Comparison of ENCODE assay signal across 28 cellular contexts in genomic region chr17:12046786-12047185, GRCh38. TPM values are rescaled to one million over a fixed set of nuclear protein-coding genes. Genes with fewer than 3 reads are reported as not detected.
A peak's percentile ranks its signal among the peaks of the same experiment; 100 is the strongest.
DNase-seq lines count a peak whose midpoint lies in the region; ATAC-seq and TF ChIP-seq lines count a peak whose summit lies in the region.
"Had no signal": no experiment of that assay in that cellular context is flagged by ENCODE, and none has a peak within 500 bp of the region (broad histone marks: within the 10 kb centered on the region; RNA-seq: fewer than 3 reads in every experiment).

No MANE protein-coding gene starts in this region.

- H3K27me3 ChIP-seq in iPS-18a (ENCODE audit: control insufficient read depth, insufficient read depth, low read length) (no peaks in the 10 kb centered on the region), smooth muscle cell (ENCODE audit: low read depth) (no peaks in the 10 kb centered on the region)
- H3K27me3 ChIP-seq: SJSA1, spleen, uterus had no signal

- POLR2A ChIA-PET in WTC11 (lab: Charles Lee): interaction anchor here (0.7 to 1.1 kb wide), 3 partner anchors 27 to 55 kb away, joined by 4 to 5 read pairs (median 4); partner anchors contain the start of genes MAP2K4 and ZNF18

- H3K9me3 ChIP-seq in iPS-18a (ENCODE audit: control insufficient read depth, low read depth, low read length) (no peaks in the 10 kb centered on the region), smooth muscle cell (replicated peaks; ENCODE audit: low read depth) (no peaks in the 10 kb centered on the region)
- H3K9me3 ChIP-seq: SJSA1, spleen, uterus had no signal

- no peak for DNase-seq in activated T-cell treated with anti-CD3 and anti-CD28 coated beads, Interleukin-2, amount 50 U/mL, for 24 hours
- DNase-seq in activated T-cell treated with anti-CD3 and anti-CD28 coated beads, Interleukin-2, amount 50 U/mL, for 1 hour: no peak
- no peak for DNase-seq in WTC11 (ENCODE audit: low spot score)
- no peak for DNase-seq in smooth muscle cell (lab: John Stamatoyannopoulos, UW; ENCODE audit: unreplicated experiment)
- DNase-seq in activated CD4-positive, alpha-beta T cell treated with anti-CD3 and anti-CD28 coated beads for 4 hours: no peak
- no peak for DNase-seq in natural killer cell
- DNase-seq: activated CD4-positive, alpha-beta T cell treated with anti-CD3 and anti-CD28 coated beads, Interleukin-2, amount 50 U/mL, for 1 hour; activated naive CD4-positive, alpha-beta T cell treated with Interleukin-2 at 50 U/mL for 16 hours; caudate nucleus; effector memory CD4-positive, alpha-beta T cell; GOT3; Kasumi-1; NCI-H1436 treated with DMSO at 0.1 percent for 48 hours; NCI-H748 treated with DMSO at 0.1 percent for 48 hours; nephron progenitor cell; right cardiac atrium; RPMI8226; spleen; stimulated activated CD8-positive, alpha-beta memory T cell treated with anti-CD3 and anti-CD28 coated beads, Interleukin-4, amount 100 ng/mL, for 48 hours; stimulated activated naive CD8-positive, alpha-beta T cell treated with anti-CD3 and anti-CD28 coated beads, Interleukin-15, amount 100 ng/mL, for 72 hours; T-helper 9 cell; uterus had no signal

- H3K36me3 Mint-ChIP-seq in activated T-cell treated with anti-CD3 and anti-CD28 coated beads, Interleukin-2, amount 50 U/mL, for 24 hours (ENCODE audit: low read depth): peaks cover 5% of the 10 kb centered on the region
- H3K36me3 Mint-ChIP-seq in WTC11: no peaks in the 10 kb centered on the region
- H3K36me3 Mint-ChIP-seq in natural killer cell: no peaks in the 10 kb centered on the region

- H3K4me2 ChIP-seq in smooth muscle cell: peak overlapping the region; percentile 8

- H3K27me3 Mint-ChIP-seq in activated T-cell treated with anti-CD3 and anti-CD28 coated beads, Interleukin-2, amount 50 U/mL, for 24 hours: no peaks in the 10 kb centered on the region
- H3K27me3 Mint-ChIP-seq in WTC11 (ENCODE audit: low read depth): no peaks in the 10 kb centered on the region
- no peaks in the 10 kb centered on the region for H3K27me3 Mint-ChIP-seq in natural killer cell (ENCODE audit: low read depth in 2 of 2)
- H3K27me3 Mint-ChIP-seq: stimulated activated naive CD8-positive, alpha-beta T cell treated with anti-CD3 and anti-CD28 coated beads, Interleukin-15, amount 100 ng/mL, for 72 hours had no signal

- 49% methylated on average over 2 of the region's 2 CpGs for WGBS in smooth muscle cell (ENCODE audit: low lambda C conversion rate)

- H3K9me3 Mint-ChIP-seq in activated T-cell treated with anti-CD3 and anti-CD28 coated beads, Interleukin-2, amount 50 U/mL, for 24 hours: no peaks in the 10 kb centered on the region
- no peaks in the 10 kb centered on the region for H3K9me3 Mint-ChIP-seq in WTC11
- H3K9me3 Mint-ChIP-seq in natural killer cell: no peaks in the 10 kb centered on the region
- H3K9me3 Mint-ChIP-seq: CD14-positive monocyte; stimulated activated naive CD8-positive, alpha-beta T cell treated with anti-CD3 and anti-CD28 coated beads, Interleukin-15, amount 100 ng/mL, for 72 hours had no signal

- H3K4me1 Mint-ChIP-seq in activated T-cell treated with anti-CD3 and anti-CD28 coated beads, Interleukin-2, amount 50 U/mL, for 24 hours (ENCODE audit: low read depth): peaks cover 81% of the 10 kb centered on the region
- H3K4me1 Mint-ChIP-seq in WTC11 (peaks cover 59% of the 10 kb centered on the region), natural killer cell (peaks cover 70 to 73% of the 10 kb centered on the region in 2 donors)

- H3K36me3 ChIP-seq in iPS-18a (ENCODE audit: control insufficient read depth, low read depth, low read length) (no peaks in the 10 kb centered on the region), smooth muscle cell (ENCODE audit: low read depth) (no peaks in the 10 kb centered on the region)
- H3K36me3 ChIP-seq: spleen, uterus had no signal

- no peak overlapping the region for H3K9ac ChIP-seq in iPS-18a (ENCODE audit: low read length)
- H3K9ac ChIP-seq in smooth muscle cell (ENCODE audit: low read depth): no peak overlapping the region
- H3K9ac ChIP-seq: parathyroid adenoma had no signal

- H3K27ac ChIP-seq in iPS-18a (ENCODE audit: low read length) (peak overlapping the region; percentile 24), smooth muscle cell (ENCODE audit: low read depth) (no peak overlapping the region)
- H3K27ac ChIP-seq: coronary artery, parathyroid adenoma, SJSA1, spleen, uterus had no signal

- H3K27ac Mint-ChIP-seq in activated T-cell treated with anti-CD3 and anti-CD28 coated beads, Interleukin-2, amount 50 U/mL, for 24 hours: peak overlapping the region; percentile 6
- peak overlapping the region; percentile 73; the same call in 1 of the 2 replicates for H3K27ac Mint-ChIP-seq in WTC11
- H3K27ac Mint-ChIP-seq in natural killer cell: peak overlapping the region in 1 of 2 donors; percentile 0
- H3K27ac Mint-ChIP-seq: CD14-positive monocyte, nephron progenitor cell had no signal

- ATAC-seq in WTC11 (peak; percentile 85), GM19035 (IDR thresholded peaks at IDR 0.05; ENCODE audit: unreplicated experiment) (no peak), natural killer cell (no peak)
- ATAC-seq: right cardiac atrium; stimulated activated naive CD8-positive, alpha-beta T cell treated with anti-CD3 and anti-CD28 coated beads, Interleukin-15, amount 100 ng/mL, for 72 hours had no signal

- CTCF ChIA-PET in WTC11 (lab: Charles Lee): interaction anchor here (0.6 to 0.7 kb wide), 2 partner anchors 49 to 1576 kb away, joined by 3 read pairs; partner anchors contain the start of gene ZNF18

- H3F3A ChIP-seq in smooth muscle cell (ENCODE audit: low read depth): no peaks in the 10 kb centered on the region

- TF ChIP-seq CTCF in WTC11 (IDR thresholded peaks at IDR 0.05): no peak
- no peak for TF ChIP-seq CTCF in smooth muscle cell (IDR thresholded peaks at IDR 0.05; ENCODE audit: borderline replicate concordance, insufficient read depth, poor library complexity, severe bottlenecking)
- no peak for TF ChIP-seq CTCF in natural killer cell (IDR thresholded peaks at IDR 0.05)

- intact Hi-C loops in natural killer cell (cut with micrococcal nuclease): no loop called here

- peaks cover 100% of the 10 kb centered on the region for H4K20me1 ChIP-seq in smooth muscle cell (ENCODE audit: low read depth)

- H3K4me3 ChIP-seq in iPS-18a (ENCODE audit: low read length) (peak overlapping the region; percentile 33), smooth muscle cell (no peak overlapping the region)
- H3K4me3 ChIP-seq: coronary artery, SJSA1, spleen, uterus had no signal

- no peak overlapping the region for H2AFZ ChIP-seq in smooth muscle cell (ENCODE audit: low read depth)
- H2AFZ ChIP-seq: parathyroid adenoma had no signal

- H3K79me2 ChIP-seq in smooth muscle cell (ENCODE audit: low read depth): peaks cover 100% of the 10 kb centered on the region

- H3K4me3 Mint-ChIP-seq in activated T-cell treated with anti-CD3 and anti-CD28 coated beads, Interleukin-2, amount 50 U/mL, for 24 hours: no peak overlapping the region
- peak overlapping the region; percentile 19 for H3K4me3 Mint-ChIP-seq in WTC11
- no peak overlapping the region for H3K4me3 Mint-ChIP-seq in natural killer cell
- H3K4me3 Mint-ChIP-seq: CD14-positive monocyte; nephron progenitor cell; stimulated activated naive CD8-positive, alpha-beta T cell treated with anti-CD3 and anti-CD28 coated beads, Interleukin-15, amount 100 ng/mL, for 72 hours had no signal

- H3K4me1 ChIP-seq in iPS-18a (ENCODE audit: control insufficient read depth, low read depth, low read length) (peaks cover 56% of the 10 kb centered on the region), smooth muscle cell (ENCODE audit: low read depth) (peaks cover 17% of the 10 kb centered on the region)
- H3K4me1 ChIP-seq: uterus had no signal

TF ChIP-seq in WTC11, 78 proteins besides CTCF, POLR2A, EP300 and RAD21:
- TF ChIP-seq NFYB (CRISPR knock-in tag; conservative IDR thresholded peaks at IDR 0.05; ENCODE audit: low read depth) (no peak), CREB1 (CRISPR knock-in tag; IDR thresholded peaks at IDR 0.05) (no peak), EMX1 (CRISPR knock-in tag; IDR thresholded peaks at IDR 0.05) (no peak), USF2 (CRISPR knock-in tag; IDR thresholded peaks at IDR 0.05) (no peak), USF1 (CRISPR knock-in tag; IDR thresholded peaks at IDR 0.05) (no peak), ZMAT4 (CRISPR knock-in tag; IDR thresholded peaks at IDR 0.05) (0 out of 2 replicates have a peak, but pooled peaks have one; percentile 56)
- TF ChIP-seq, protein P1, sequence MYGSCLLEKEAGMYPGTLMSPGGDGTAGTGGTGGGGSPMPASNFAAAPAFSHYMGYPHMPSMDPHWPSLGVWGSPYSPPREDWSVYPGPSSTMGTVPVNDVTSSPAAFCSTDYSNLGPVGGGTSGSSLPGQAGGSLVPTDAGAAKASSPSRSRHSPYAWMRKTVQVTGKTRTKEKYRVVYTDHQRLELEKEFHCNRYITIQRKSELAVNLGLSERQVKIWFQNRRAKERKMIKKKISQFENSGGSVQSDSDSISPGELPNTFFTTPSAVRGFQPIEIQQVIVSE (CRISPR knock-in tag; IDR thresholded peaks at IDR 0.05; ENCODE audit: borderline replicate concordance): no peak
TF ChIP-seq in WTC11: peak in this region for 1.

RNA-seq across cellular contexts. Expression of gene MAP2K4, which starts 26.1 kb away (rescaled TPM):
- total RNA-seq in WTC11 (2021): 24.4 to 29.0 TPM (median 24.8 TPM) in 3 replicates
- 54.9 and 60.4 TPM in 2 replicates for total RNA-seq in smooth muscle cell
- 33.0 and 34.4 TPM in 2 replicates for polyA plus RNA-seq in smooth muscle cell
- 10 to 100 TPM; 30.1 to 35.0 (median 33.7) TPM for total RNA-seq in natural killer cell

RNA-seq across cellular contexts. Expression of gene ZNF18, which starts 49.5 kb away (rescaled TPM):
- total RNA-seq in WTC11 (2021): 10.5 to 13.3 TPM (median 10.8 TPM) in 3 replicates
- 8.6 and 9.7 TPM in 2 replicates for total RNA-seq in smooth muscle cell
- polyA plus RNA-seq in smooth muscle cell: 10.9 and 11.8 TPM in 2 replicates
- total RNA-seq in natural killer cell: 10 to 100 TPM; 16.8 to 20.8 (median 17.5) TPM
